14 cellular contexts compared by ENCODE assay signal in genomic region chr3:90011136-90011535, GRCh38.
DNase-seq lines count a peak whose midpoint lies in the region; TF ChIP-seq lines count a peak whose summit lies in the region.
"Had no signal": no experiment of that assay in that cellular context is flagged by ENCODE, and none has a peak within 500 bp of the region (broad histone marks: within the 10 kb centered on the region; RNA-seq: fewer than 3 reads in every experiment).

No MANE protein-coding gene starts in this region.

- no peak overlapping the region for H2BK15ac ChIP-seq in H9 (ENCODE audit: low read depth, low read length)

- no peak overlapping the region for H3K14ac ChIP-seq in H9 (ENCODE audit: insufficient read depth, low read length)

- no CpG with 5 or more reads among the region's 5 CpGs for WGBS in H9 (ENCODE audit: extremely low coverage, insufficient read length, low lambda C conversion rate)

- no peak overlapping the region for H4K5ac ChIP-seq in H9 (ENCODE audit: insufficient read length, low read depth, low read length)

- intact Hi-C loops in ascending aorta (cut with DNase I), result no loop called here

- TF ChIP-seq CTCF in H9 (conservative IDR thresholded peaks at IDR 0.05) (no peak), ascending aorta (IDR thresholded peaks at IDR 0.05) (no peak), fibroblast of villous mesenchyme (IDR thresholded peaks at IDR 0.05; ENCODE audit: insufficient read depth, low read depth, low read length) (no peak), WERI-Rb-1 (IDR thresholded peaks at IDR 0.05; ENCODE audit: low read depth, low read length) (no peak)

- no peaks in the 10 kb centered on the region for H3K9me3 ChIP-seq in H9 (ENCODE audit: control insufficient read depth, low read depth, low read length)
- no peaks in the 10 kb centered on the region for H3K9me3 ChIP-seq in ascending aorta
- H3K9me3 ChIP-seq in neuron (ENCODE audit: low read length), result no peaks in the 10 kb centered on the region
- no peaks in the 10 kb centered on the region for H3K9me3 ChIP-seq in WERI-Rb-1 (ENCODE audit: severe bottlenecking)
- H3K9me3 ChIP-seq: testis had no signal

- H3K27me3 ChIP-seq in H9 (ENCODE audit: insufficient read depth, low read length) (no peaks in the 10 kb centered on the region), ascending aorta (no peaks in the 10 kb centered on the region), neuron (ENCODE audit: insufficient read depth, low read length) (no peaks in the 10 kb centered on the region), WERI-Rb-1 (ENCODE audit: insufficient read depth, low read depth, severe bottlenecking) (no peaks in the 10 kb centered on the region)
- H3K27me3 ChIP-seq: testis had no signal

- H2AK5ac ChIP-seq in H9 (ENCODE audit: insufficient read length, low read length), result no peak overlapping the region

- no peak overlapping the region for H3K4ac ChIP-seq in H9 (ENCODE audit: low read depth, low read length)

- no peaks in the 10 kb centered on the region for H4K20me1 ChIP-seq in H9 (ENCODE audit: control insufficient read depth, insufficient read depth, insufficient read length)

- DNase-seq in H9 (no peak), ascending aorta (ENCODE audit: low spot score in 2 of 2) (no peak), fibroblast of villous mesenchyme (ENCODE audit: low read depth) (peak; percentile 6), WERI-Rb-1 (no peak), activated gamma-delta T cell (lab: John Stamatoyannopoulos, UW) (no peak), midbrain (lab: John Stamatoyannopoulos, UW) (no peak), NCI-H146 treated with DMSO at 0.1 percent for 48 hours (lab: John Stamatoyannopoulos, UW; ENCODE audit: unreplicated experiment) (no peak)
- DNase-seq: activated CD4-positive, alpha-beta memory T cell treated with anti-CD3 and anti-CD28 coated beads for 36 hours; left colon; NCI-H82; SIG-M5; testis had no signal

- H3K79me1 ChIP-seq in H9 (ENCODE audit: insufficient read depth, low read depth, low read length, poor library complexity, severe bottlenecking), result no peaks in the 10 kb centered on the region

- H3K36me3 ChIP-seq in ascending aorta (no peaks in the 10 kb centered on the region), neuron (ENCODE audit: insufficient read depth, low read length) (no peaks in the 10 kb centered on the region), WERI-Rb-1 (no peaks in the 10 kb centered on the region)

- peaks cover 0 to 3% of the 10 kb centered on the region in 2 experiments; a peak in 1 of 5 replicates for H3K9me3 Mint-ChIP-seq in H9

- H3K27ac Mint-ChIP-seq in H9, result peak overlapping the region in 1 of 3 experiments; percentile 56; a peak in 1 of 7 replicates
- H3K27ac Mint-ChIP-seq: activated CD4-positive, alpha-beta memory T cell treated with anti-CD3 and anti-CD28 coated beads for 36 hours had no signal

- H3K4me3 Mint-ChIP-seq in H9, result no peak overlapping the region
- H3K4me3 Mint-ChIP-seq: activated CD4-positive, alpha-beta memory T cell treated with anti-CD3 and anti-CD28 coated beads for 36 hours had no signal

- H3K79me2 ChIP-seq in H9 (ENCODE audit: insufficient read depth, low read length), result no peaks in the 10 kb centered on the region

- no peak overlapping the region for H2BK120ac ChIP-seq in H9 (ENCODE audit: low read depth, low read length, poor library complexity, severe bottlenecking)

- no peak overlapping the region for H3K9ac ChIP-seq in H9 (ENCODE audit: extremely low read depth, insufficient read length, low read length)
- H3K9ac ChIP-seq: KMS-11 had no signal

- H4K91ac ChIP-seq in H9 (ENCODE audit: insufficient read length, low read depth, low read length), result no peak overlapping the region

- H3K27ac ChIP-seq in H9 (ENCODE audit: insufficient read length, low read depth, low read length), result no peak overlapping the region
- peak overlapping the region; percentile 7 to 37 for H3K27ac ChIP-seq in ascending aorta
- H3K27ac ChIP-seq in WERI-Rb-1, result no peak overlapping the region
- H3K27ac ChIP-seq: KMS-11, testis had no signal

- no peak overlapping the region for H2BK20ac ChIP-seq in H9 (ENCODE audit: low read depth, low read length, poor library complexity, severe bottlenecking)

- peak overlapping the region; percentile 76 for H2BK12ac ChIP-seq in H9 (ENCODE audit: insufficient read length, low read depth, low read length)

- no peak overlapping the region for H3K4me3 ChIP-seq in ascending aorta
- H3K4me3 ChIP-seq in fibroblast of villous mesenchyme (ENCODE audit: low read depth, low read length), result no peak overlapping the region
- no peak overlapping the region for H3K4me3 ChIP-seq in neuron (ENCODE audit: low read length)
- H3K4me3 ChIP-seq in WERI-Rb-1 (ENCODE audit: low read depth, low read length), result no peak overlapping the region
- H3K4me3 ChIP-seq: testis had no signal

- peak overlapping the region; percentile 26 for H2AFZ ChIP-seq in H9 (ENCODE audit: low read length)
- H2AFZ ChIP-seq in neuron (ENCODE audit: low read depth, low read length), result peak overlapping the region; percentile 30

- H3K18ac ChIP-seq in H9 (ENCODE audit: insufficient read length, low read depth, low read length), result no peak overlapping the region

- no peaks in the 10 kb centered on the region; a peak in 1 of 7 replicates for H3K36me3 Mint-ChIP-seq in H9 (ENCODE audit: insufficient read depth in 1 of 3, low read depth in 3 of 3)
- H3K36me3 Mint-ChIP-seq: activated CD4-positive, alpha-beta memory T cell treated with anti-CD3 and anti-CD28 coated beads for 36 hours had no signal

- no peak overlapping the region for H2BK5ac ChIP-seq in H9 (ENCODE audit: insufficient read length, low read length)

- H3K23ac ChIP-seq in H9 (ENCODE audit: insufficient read length, low read depth, low read length), result no peak overlapping the region

- no peak overlapping the region for H4K8ac ChIP-seq in H9 (replicated peaks; ENCODE audit: insufficient read length, low read depth, low read length)

- no peaks in the 10 kb centered on the region for H3K23me2 ChIP-seq in H9 (ENCODE audit: insufficient read length, low read depth, low read length, poor library complexity, severe bottlenecking)

- H3K4me1 Mint-ChIP-seq in H9, result peaks cover 14 to 27% of the 10 kb centered on the region in 2 experiments

- H3K4me2 ChIP-seq in H9 (ENCODE audit: insufficient read depth, insufficient read length, low read length), result no peak overlapping the region
- H3K4me2 ChIP-seq: KMS-11 had no signal

- H3T11ph ChIP-seq in H9 (ENCODE audit: low read length), result no peak overlapping the region

- peaks cover 3% of the 10 kb centered on the region; the same call in 1 of the 2 replicates for H3K4me1 ChIP-seq in H9 (ENCODE audit: insufficient read depth, low read length)
- H3K4me1 ChIP-seq in ascending aorta, result no peaks in the 10 kb centered on the region
- H3K4me1 ChIP-seq in neuron (ENCODE audit: insufficient read depth, low read length), result peaks cover 21% of the 10 kb centered on the region
- H3K4me1 ChIP-seq: testis had no signal

- H3K56ac ChIP-seq in H9 (ENCODE audit: insufficient read length, low read depth, low read length), result no peak overlapping the region

- no peaks in the 10 kb centered on the region for H3K27me3 Mint-ChIP-seq in H9 (ENCODE audit: low read depth)
- H3K27me3 Mint-ChIP-seq: activated CD4-positive, alpha-beta memory T cell treated with anti-CD3 and anti-CD28 coated beads for 36 hours had no signal

Comparison
In these comparisons a context has a peak if more than half of its experiments do, and no peak if none do; other contexts are left out.
1. H3K27ac ChIP-seq: peak in ascending aorta (2 of 2); none in H9 (single experiment) and WERI-Rb-1 (single experiment).